In genomic region chrX:15497865-15498264, GRCh38 we compare ENCODE assay signal across 8 cellular contexts. TPM values are rescaled to one million over a fixed set of nuclear protein-coding genes. Genes with fewer than 3 reads are reported as not detected.
A peak's percentile ranks its signal among the peaks of the same experiment; 100 is the strongest.
DNase-seq lines count a peak whose midpoint lies in the region; ATAC-seq, FAIRE-seq and TF ChIP-seq lines count a peak whose summit lies in the region.

No MANE protein-coding gene starts in this region.

- no peak overlapping the region for H3K56ac ChIP-seq in H9 (ENCODE audit: insufficient read length, low read depth, low read length)

- no peak overlapping the region for H3T11ph ChIP-seq in H9 (ENCODE audit: low read length)

- TF ChIP-seq POLR2A in endothelial cell of umbilical vein (IDR thresholded peaks at IDR 0.05; ENCODE audit: low read depth, low read length) = no peak

- no peak overlapping the region for H2AK5ac ChIP-seq in H9 (ENCODE audit: insufficient read length, low read length)

- H3K9me1 ChIP-seq in endothelial cell of umbilical vein (replicated peaks; ENCODE audit: control insufficient read depth, extremely low read depth, insufficient read depth, low read length) = no peaks in the 10 kb centered on the region

- CTCF ChIA-PET in endothelial cell of umbilical vein (lab: Charles Lee) = interaction anchor here (0.7 to 1.7 kb wide), 6 partner anchors 15 to 67 kb away, joined by 4 to 14 read pairs (median 4); no protein-coding TSS in a partner anchor

- no peaks in the 10 kb centered on the region for H3K23me2 ChIP-seq in H9 (ENCODE audit: insufficient read length, low read depth, low read length, poor library complexity, severe bottlenecking)

- no peaks in the 10 kb centered on the region; the same call in 1 of the 2 replicates for H3K27me3 Mint-ChIP-seq in H9 (ENCODE audit: low read depth)
- peaks cover 5% of the 10 kb centered on the region for H3K27me3 Mint-ChIP-seq in type B pancreatic cell

- H3K27me3 ChIP-seq in H9 (ENCODE audit: insufficient read depth, low read length) = no peaks in the 10 kb centered on the region
- no peaks in the 10 kb centered on the region for H3K27me3 ChIP-seq in endothelial cell of umbilical vein (ENCODE audit: control insufficient read depth in 2 of 2, insufficient read depth in 2 of 2, low read length in 2 of 2)

- no peak overlapping the region for H3K4me3 ChIP-seq in endothelial cell of umbilical vein (replicated peaks in 1 of 3; ENCODE audit: insufficient read depth in 1 of 3, low read depth in 1 of 3, low read length in 3 of 3)

- H3K4me3 Mint-ChIP-seq in H9 = no peak overlapping the region
- no peak overlapping the region for H3K4me3 Mint-ChIP-seq in type B pancreatic cell

- H4K8ac ChIP-seq in H9 (replicated peaks; ENCODE audit: insufficient read length, low read depth, low read length) = no peak overlapping the region

- TF ChIP-seq CTCF in H9 (conservative IDR thresholded peaks at IDR 0.05) = peak; percentile 84
- peak; percentile 58 to 60 for TF ChIP-seq CTCF in endothelial cell of umbilical vein (IDR thresholded peaks at IDR 0.05; ENCODE audit: extremely low read depth in 1 of 2, insufficient read depth in 1 of 2, low read depth in 1 of 2, low read length in 2 of 2)
- TF ChIP-seq CTCF in type B pancreatic cell (conservative IDR thresholded peaks at IDR 0.05) = peak; percentile 82

- H3K18ac ChIP-seq in H9 (ENCODE audit: insufficient read length, low read depth, low read length) = no peak overlapping the region

- H3K79me1 ChIP-seq in H9 (ENCODE audit: insufficient read depth, low read depth, low read length, poor library complexity, severe bottlenecking) = no peaks in the 10 kb centered on the region

- H2BK20ac ChIP-seq in H9 (ENCODE audit: low read depth, low read length, poor library complexity, severe bottlenecking) = no peak overlapping the region

- H2BK120ac ChIP-seq in H9 (ENCODE audit: low read depth, low read length, poor library complexity, severe bottlenecking) = no peak overlapping the region

- H3K14ac ChIP-seq in H9 (ENCODE audit: insufficient read depth, low read length) = no peak overlapping the region

- POLR2A ChIA-PET in endothelial cell of umbilical vein (lab: Charles Lee) = no interaction called here

- H3K79me2 ChIP-seq in H9 (ENCODE audit: insufficient read depth, low read length) (no peaks in the 10 kb centered on the region), endothelial cell of umbilical vein (ENCODE audit: control insufficient read depth, insufficient read depth, low read length) (peaks cover 26% of the 10 kb centered on the region)

- H2AFZ ChIP-seq in H9 (ENCODE audit: low read length) = no peak overlapping the region
- H2AFZ ChIP-seq in endothelial cell of umbilical vein (ENCODE audit: low read depth, low read length) = no peak overlapping the region

- H3K4ac ChIP-seq in H9 (ENCODE audit: low read depth, low read length) = no peak overlapping the region

- no peak for ATAC-seq in GM21786 (IDR thresholded peaks at IDR 0.05; ENCODE audit: unreplicated experiment)

- no peak overlapping the region for H2BK5ac ChIP-seq in H9 (ENCODE audit: insufficient read length, low read length)

- H4K20me1 ChIP-seq in H9 (ENCODE audit: control insufficient read depth, insufficient read depth, insufficient read length) (no peaks in the 10 kb centered on the region), endothelial cell of umbilical vein (replicated peaks; ENCODE audit: control insufficient read depth, extremely low read depth, insufficient read depth, low read length) (no peaks in the 10 kb centered on the region)

- no peak overlapping the region for H4K91ac ChIP-seq in H9 (ENCODE audit: insufficient read length, low read depth, low read length)

- peak; percentile 18 for FAIRE-seq in endothelial cell of umbilical vein (lab: Jason Lieb, UNC)

- H3K27ac Mint-ChIP-seq in H9 (no peak overlapping the region), type B pancreatic cell (peak overlapping the region; percentile 3)

- H3K36me3 ChIP-seq in endothelial cell of umbilical vein (ENCODE audit: control insufficient read depth in 2 of 2, extremely low read depth in 1 of 2, insufficient read depth in 2 of 2, low read length in 2 of 2) = no peaks in the 10 kb centered on the region

- H3K4me1 Mint-ChIP-seq in H9 (peaks cover 6% of the 10 kb centered on the region in 2 experiments), type B pancreatic cell (ENCODE audit: unreplicated experiment) (peaks cover 14% of the 10 kb centered on the region)

- H3K4me2 ChIP-seq in H9 (ENCODE audit: insufficient read depth, insufficient read length, low read length) = no peak overlapping the region
- H3K4me2 ChIP-seq in endothelial cell of umbilical vein (ENCODE audit: insufficient read depth, low read length) = no peak overlapping the region

- H3K36me3 Mint-ChIP-seq in H9 (ENCODE audit: insufficient read depth in 1 of 3, low read depth in 3 of 3) (no peaks in the 10 kb centered on the region), type B pancreatic cell (no peaks in the 10 kb centered on the region)

- H3K4me1 ChIP-seq in H9 (ENCODE audit: insufficient read depth, low read length) = no peaks in the 10 kb centered on the region
- H3K4me1 ChIP-seq in endothelial cell of umbilical vein (ENCODE audit: control insufficient read depth, extremely low read depth, insufficient read depth, low read length) = peaks cover 48% of the 10 kb centered on the region

- DNase-seq in CD1c-positive myeloid dendritic cell (ENCODE audit: extremely low spot score) (peak; percentile 45), H9 (peak; percentile 72), NCI-H460 (ENCODE audit: extremely low read depth, low read depth) (peak; percentile 60), endothelial cell of umbilical vein (ENCODE audit: low read depth, low spot score) (peak; percentile 79), myocyte (ENCODE audit: low read depth) (peak; percentile 56), type B pancreatic cell (ENCODE audit: extremely low spot score, unreplicated experiment) (no peak)
- DNase-seq in activated CD4-positive, alpha-beta T cell treated with anti-CD3 and anti-CD28 coated beads, Interleukin-2, amount 50 U/mL, for 48 hours = peak; percentile 49 to 59

- H2BK12ac ChIP-seq in H9 (ENCODE audit: insufficient read length, low read depth, low read length) = no peak overlapping the region

- H3K27ac ChIP-seq in H9 (ENCODE audit: insufficient read length, low read depth, low read length) (no peak overlapping the region), endothelial cell of umbilical vein (ENCODE audit: insufficient read depth, low read depth, low read length) (no peak overlapping the region)

- H4K5ac ChIP-seq in H9 (ENCODE audit: insufficient read length, low read depth, low read length) = no peak overlapping the region

- no TSS peak for BruUV-seq in endothelial cell of umbilical vein (replicated peaks; lab: Mats Ljungman, UMichigan)

- no peak overlapping the region for H3K23ac ChIP-seq in H9 (ENCODE audit: insufficient read length, low read depth, low read length)

- no peaks in the 10 kb centered on the region for H3K9me3 Mint-ChIP-seq in H9
- H3K9me3 Mint-ChIP-seq in type B pancreatic cell = no peaks in the 10 kb centered on the region

- dilution Hi-C loops in endothelial cell of umbilical vein (cut with MboI; ENCODE audit: extremely low pct_ligation_motif_present, low sequenced_read_pairs) = no loop called here

- no peak overlapping the region for H2BK15ac ChIP-seq in H9 (ENCODE audit: low read depth, low read length)

- no CpG with 5 or more reads among the region's 4 CpGs for WGBS in H9 (ENCODE audit: extremely low coverage, insufficient read length, low lambda C conversion rate)

- H3K9ac ChIP-seq in H9 (ENCODE audit: extremely low read depth, insufficient read length, low read length) (no peak overlapping the region), endothelial cell of umbilical vein (replicated peaks; ENCODE audit: extremely low read depth, insufficient read depth, low read length) (no peak overlapping the region)

- intact Hi-C loops in endothelial cell of umbilical vein (cut with micrococcal nuclease) = loop anchor here (1.0 to 5.0 kb wide), 4 partner anchors 18 to 149 kb away; no protein-coding TSS in a partner anchor

- no peaks in the 10 kb centered on the region for H3K9me3 ChIP-seq in H9 (ENCODE audit: control insufficient read depth, low read depth, low read length)
- H3K9me3 ChIP-seq in endothelial cell of umbilical vein (replicated peaks; ENCODE audit: control insufficient read depth, insufficient read depth, low read length) = no peaks in the 10 kb centered on the region

RNA-seq across cellular contexts. Expression of gene BMX, which starts 2.7 kb away (rescaled TPM):
- total RNA-seq in H9 (2021) = not detected in 2 replicates
- not detected in 2 replicates for total RNA-seq in NCI-H460 (2014; rRNA removed; shearing (Covaris generic))
- not detected in 2 replicates for polyA plus RNA-seq in NCI-H460 (2014; cell fraction: nucleus; rRNA removed)
- 86.0 and 105 TPM in 2 replicates for total RNA-seq in endothelial cell of umbilical vein
- polyA plus RNA-seq in endothelial cell of umbilical vein = 42.9 and 49.8 TPM in 2 replicates
- polyA plus RNA-seq in endothelial cell of umbilical vein (2011; cell fraction: cytosol; rRNA removed) = 69.4 and 80.4 TPM in 2 replicates
- 70.4 and 78.7 TPM in 2 replicates for polyA plus RNA-seq in endothelial cell of umbilical vein (2011; cell fraction: nucleus; rRNA removed)
- 85.8 and 108 TPM in 2 replicates for polyA plus RNA-seq in endothelial cell of umbilical vein (2012)
- 37.7 and 47.6 TPM in 2 replicates for polyA minus RNA-seq in endothelial cell of umbilical vein
- not detected for polyA minus RNA-seq in endothelial cell of umbilical vein (2011; cell fraction: cytosol; rRNA and poly(A)+ RNA removed)
- polyA minus RNA-seq in endothelial cell of umbilical vein (2011; cell fraction: nucleus; rRNA and poly(A)+ RNA removed) = 26.6 and 31.4 TPM in 2 replicates
- not detected in 2 replicates for total RNA-seq in myocyte
- not detected for polyA plus RNA-seq in myocyte (2012)
- total RNA-seq in type B pancreatic cell (ENCODE audit: low replicate concordance) = 0.24 TPM in 1 of 2 replicates, not detected in the other

RNA-seq across cellular contexts. Expression of gene PIR, which starts 4.7 kb away (rescaled TPM):
- total RNA-seq in H9 (2021) (25.1 and 29.7 TPM in 2 replicates), endothelial cell of umbilical vein (92.1 and 108 TPM in 2 replicates), myocyte (4.6 and 7.3 TPM in 2 replicates), type B pancreatic cell (ENCODE audit: low replicate concordance) (23.6 and 36.2 TPM in 2 replicates)
- 179 and 186 TPM in 2 replicates for total RNA-seq in NCI-H460 (2014; rRNA removed; shearing (Covaris generic))
- 104 and 112 TPM in 2 replicates for polyA plus RNA-seq in NCI-H460 (2014; cell fraction: nucleus; rRNA removed)
- 58.4 and 89.0 TPM in 2 replicates for polyA plus RNA-seq in endothelial cell of umbilical vein
- polyA plus RNA-seq in endothelial cell of umbilical vein (2011; cell fraction: cytosol; rRNA removed) = 131 and 140 TPM in 2 replicates
- 75.9 and 82.5 TPM in 2 replicates for polyA plus RNA-seq in endothelial cell of umbilical vein (2011; cell fraction: nucleus; rRNA removed)
- 99.2 and 136 TPM in 2 replicates for polyA plus RNA-seq in endothelial cell of umbilical vein (2012)
- 36.8 and 41.6 TPM in 2 replicates for polyA minus RNA-seq in endothelial cell of umbilical vein
- polyA minus RNA-seq in endothelial cell of umbilical vein (2011; cell fraction: cytosol; rRNA and poly(A)+ RNA removed) = 25.0 TPM
- polyA minus RNA-seq in endothelial cell of umbilical vein (2011; cell fraction: nucleus; rRNA and poly(A)+ RNA removed) = 49.7 and 51.0 TPM in 2 replicates
- 9.3 TPM for polyA plus RNA-seq in myocyte (2012)

Comparison
In these comparisons a context has a peak if more than half of its experiments do, and no peak if none do; other contexts are left out.
1. RNA of gene BMX, which starts 2.7 kb away (total RNA-seq): 86.0 to 105 TPM in endothelial cell of umbilical vein; 0.24 TPM in type B pancreatic cell, not detected in H9, not detected in NCI-H460 and not detected in myocyte; every median in the first group is over 10 times any median in the second.
2. Peak in every context shown above with its lines, with median percentiles within 50 percentile points of each other: CTCF ChIP-seq.